Comparison of ENCODE assay signal across 27 cellular contexts in the genomic region with DNA sequence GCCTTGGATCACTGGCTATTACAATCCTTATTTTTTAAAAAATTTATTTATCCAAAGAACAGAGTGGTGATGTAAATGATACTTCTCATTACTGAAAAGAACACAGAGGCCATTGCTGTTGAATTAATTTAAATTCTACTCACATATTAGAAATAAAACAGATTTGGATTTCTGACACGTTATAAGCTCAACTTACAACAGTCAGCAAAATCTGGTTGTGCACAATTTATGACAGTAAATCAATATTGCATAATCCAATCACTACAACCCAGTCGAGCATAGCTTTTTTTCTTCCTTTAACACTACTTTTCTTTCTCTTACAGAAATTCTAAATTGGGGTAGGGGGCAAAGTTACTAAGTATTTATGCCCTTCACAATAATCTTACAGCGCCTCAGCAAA. TPM values are rescaled to one million over a fixed set of nuclear protein-coding genes. Genes with fewer than 3 reads are reported as not detected.
"Had no signal": no experiment of that assay in that cellular context is flagged by ENCODE, and none has a peak within 500 bp of the region (broad histone marks: within the 10 kb centered on the region; RNA-seq: fewer than 3 reads in every experiment).

No MANE protein-coding gene starts in this region.

- H3K9me3 ChIP-seq: psoas muscle, thyroid gland, upper lobe of left lung, vagina had no signal

- H3K4me3 ChIP-seq: neural progenitor cell, ovary, psoas muscle, skin epidermis, smooth muscle cell, spleen, stomach, thoracic aorta, thyroid gland, tibial nerve, upper lobe of left lung, vagina had no signal

- H3K27me3 ChIP-seq: neural progenitor cell, ovary, spleen, stomach, thyroid gland, tibial nerve, upper lobe of left lung, vagina had no signal

- DNase-seq: natural killer cell; occipital lobe; ovary; posterior cingulate gyrus; psoas muscle; right cardiac atrium; spleen; stimulated activated CD4-positive, alpha-beta T cell treated with anti-CD3 and anti-CD28 coated beads, Interleukin-12 subunit alpha, Interleukin-12 subunit beta, amount 100 ng/mL, for 4 hours; stimulated activated CD4-positive, alpha-beta T cell treated with anti-CD3 and anti-CD28 coated beads, Interleukin-1b, Interleukin-23, amount 100 ng/mL, for 48 hours; stimulated activated CD4-positive, alpha-beta T cell treated with anti-CD3 and anti-CD28 coated beads, Interleukin-4, amount 100 ng/mL, for 1 hour; stimulated activated naive B cell treated with anti-CD40 and anti-IgM and Interleukin-4, amounts not matched to agents 10 μg/mL and 1 μg/mL and 100 μg/mL, for 72 hours; stimulated activated naive CD4-positive, alpha-beta T cell treated with Interleukin-2 at 50 U/mL for 16 hours; stomach; thyroid gland; trophoblast cell; upper lobe of left lung had no signal

- H3K27ac ChIP-seq: neural progenitor cell, ovary, parathyroid adenoma, psoas muscle, skin epidermis, spleen, stomach, thoracic aorta, thyroid gland, tibial nerve, upper lobe of left lung, vagina had no signal

- H3K4me2 ChIP-seq: neural progenitor cell, smooth muscle cell had no signal

- H3K4me1 ChIP-seq: neural progenitor cell, parathyroid adenoma, psoas muscle, spleen, stomach, thyroid gland, tibial nerve, upper lobe of left lung, vagina had no signal

- H3K9ac ChIP-seq: neural progenitor cell, parathyroid adenoma had no signal

- ATAC-seq: natural killer cell; psoas muscle; right cardiac atrium; sciatic nerve; stimulated activated effector memory CD8-positive, alpha-beta T cell treated with anti-CD3 and anti-CD28 coated beads, Interleukin-12 subunit alpha, Interleukin-12 subunit beta, amount 100 ng/mL, for 72 hours; stimulated activated naive B cell treated with anti-CD40 and anti-IgM and Interleukin-4, amounts not matched to agents 10 μg/mL and 1 μg/mL and 100 μg/mL, for 72 hours had no signal

- FAIRE-seq: urothelium cell line had no signal

- H2AFZ ChIP-seq: neural progenitor cell, parathyroid adenoma had no signal

- H3K36me3 ChIP-seq: neural progenitor cell, ovary, thyroid gland had no signal

RNA-seq across cellular contexts. Expression of gene HGD, which starts 17.3 kb away (rescaled TPM):
- total RNA-seq: tibial nerve, vagina had no signal
- polyA plus RNA-seq: neural cell had no signal
